ENCODE assay signal across 10 cellular contexts in genomic region chr2:217222511-217222910, GRCh38.
DNase-seq lines count a peak whose midpoint lies in the region; ATAC-seq and TF ChIP-seq lines count a peak whose summit lies in the region.
"Had no signal": no experiment of that assay in that cellular context is flagged by ENCODE, and none has a peak within 500 bp of the region (broad histone marks: within the 10 kb centered on the region; RNA-seq: fewer than 3 reads in every experiment).

No MANE protein-coding gene starts in this region.

- H3K36me3 ChIP-seq in transverse colon, result no peaks in the 10 kb centered on the region
- no peaks in the 10 kb centered on the region for H3K36me3 ChIP-seq in H7 (replicated peaks; ENCODE audit: control insufficient read depth, insufficient read depth, low read length)

- CTCF ChIA-PET in activated naive CD4-positive, alpha-beta T cell treated with anti-CD3 and anti-CD28 coated beads for 36 hours (lab: Charles Lee), result interaction anchor here (0.9 to 1.1 kb wide), 2 partner anchors 158 to 341 kb away, joined by 3 to 5 read pairs; no protein-coding TSS in a partner anchor

- H3K4me1 ChIP-seq in transverse colon, result peaks cover 0 to 23% (median 0%) of the 10 kb centered on the region in 4 donors

- no peak for TF ChIP-seq POLR2A in transverse colon (IDR thresholded peaks at IDR 0.05)

- no peaks in the 10 kb centered on the region for H3K27me3 ChIP-seq in transverse colon
- no peaks in the 10 kb centered on the region for H3K27me3 ChIP-seq in H7 (ENCODE audit: control insufficient read depth, insufficient read depth, low read length)

- H3K9me3 Mint-ChIP-seq in activated naive CD4-positive, alpha-beta T cell treated with anti-CD3 and anti-CD28 coated beads for 36 hours, result peaks cover 2% of the 10 kb centered on the region
- H3K9me3 Mint-ChIP-seq in stimulated activated naive B cell treated with anti-CD40 and anti-IgM and Interleukin-4, amounts not matched to agents 10 μg/mL and 1 μg/mL and 100 μg/mL, for 72 hours, result peaks cover 10 to 13% of the 10 kb centered on the region in 2 donors

- 62 to 72% methylated on average over 5 of the region's 5 CpGs for WGBS in transverse colon (ENCODE audit: low coverage in 1 of 2), 2 donors

- H3K27ac Mint-ChIP-seq in activated naive CD4-positive, alpha-beta T cell treated with anti-CD3 and anti-CD28 coated beads for 36 hours, result peak overlapping the region; percentile 54
- peak overlapping the region; percentile 44 for H3K27ac Mint-ChIP-seq in stimulated activated naive B cell treated with anti-CD40 and anti-IgM and Interleukin-4, amounts not matched to agents 10 μg/mL and 1 μg/mL and 100 μg/mL, for 72 hours

- peaks cover 34% of the 10 kb centered on the region for H3K27me3 Mint-ChIP-seq in activated naive CD4-positive, alpha-beta T cell treated with anti-CD3 and anti-CD28 coated beads for 36 hours (ENCODE audit: low read depth)
- H3K27me3 Mint-ChIP-seq in stimulated activated naive B cell treated with anti-CD40 and anti-IgM and Interleukin-4, amounts not matched to agents 10 μg/mL and 1 μg/mL and 100 μg/mL, for 72 hours, result peaks cover 41 to 47% of the 10 kb centered on the region in 2 donors

- no peaks in the 10 kb centered on the region for H3K36me3 Mint-ChIP-seq in activated naive CD4-positive, alpha-beta T cell treated with anti-CD3 and anti-CD28 coated beads for 36 hours (ENCODE audit: low read depth)
- H3K36me3 Mint-ChIP-seq in stimulated activated naive B cell treated with anti-CD40 and anti-IgM and Interleukin-4, amounts not matched to agents 10 μg/mL and 1 μg/mL and 100 μg/mL, for 72 hours, result peaks cover 0 to 6% of the 10 kb centered on the region in 2 donors

- no peak overlapping the region for H3K27ac ChIP-seq in transverse colon
- H3K27ac ChIP-seq: C4-2B had no signal

- no peak for TF ChIP-seq CTCF in transverse colon (IDR thresholded peaks at IDR 0.05)

- H3K4me3 Mint-ChIP-seq in activated naive CD4-positive, alpha-beta T cell treated with anti-CD3 and anti-CD28 coated beads for 36 hours, result peak overlapping the region; percentile 5
- H3K4me3 Mint-ChIP-seq in stimulated activated naive B cell treated with anti-CD40 and anti-IgM and Interleukin-4, amounts not matched to agents 10 μg/mL and 1 μg/mL and 100 μg/mL, for 72 hours, result peak overlapping the region in 1 of 2 donors; percentile 3

- DNase-seq in activated naive CD4-positive, alpha-beta T cell treated with anti-CD3 and anti-CD28 coated beads for 36 hours, result no peak
- DNase-seq in activated naive CD4-positive, alpha-beta T cell (lab: John Stamatoyannopoulos, UW), result no peak
- DNase-seq in SIG-M5 (lab: John Stamatoyannopoulos, UW), result peak; percentile 85
- DNase-seq in stimulated activated naive B cell treated with anti-CD40 and anti-IgM and Interleukin-4, amounts not matched to agents 10 μg/mL and 1 μg/mL and 100 μg/mL, for 72 hours, result peak; percentile 41
- no peak for DNase-seq in transverse colon
- DNase-seq in H7, result no peak
- no peak for DNase-seq in cortex of kidney (lab: John Stamatoyannopoulos, UW)

- H3K4me3 ChIP-seq in transverse colon (no peak overlapping the region), H7 (ENCODE audit: insufficient read depth, low read depth, low read length) (no peak overlapping the region)
- H3K4me3 ChIP-seq: lung had no signal

- ATAC-seq in HG03039 (IDR thresholded peaks at IDR 0.05; ENCODE audit: unreplicated experiment), result peak; percentile 26
- peak; percentile 55 to 63 for ATAC-seq in stimulated activated naive B cell treated with anti-CD40 and anti-IgM and Interleukin-4, amounts not matched to agents 10 μg/mL and 1 μg/mL and 100 μg/mL, for 72 hours (replicated peaks)

- no peaks in the 10 kb centered on the region for H3K9me3 ChIP-seq in transverse colon

- no peak for TF ChIP-seq EP300 in transverse colon (IDR thresholded peaks at IDR 0.05; ENCODE audit: low read depth)

- intact Hi-C loops in activated naive CD4-positive, alpha-beta T cell treated with anti-CD3 and anti-CD28 coated beads for 36 hours (cut with micrococcal nuclease), result loop anchor here (2.0 to 10.0 kb wide), 5 partner anchors 115 to 875 kb away; no protein-coding TSS in a partner anchor
- intact Hi-C loops in transverse colon (cut with DNase I; ENCODE audit: low total_unique reads), result no loop called here

- in situ Hi-C loops in transverse colon (cut with MboI; ENCODE audit: low pct_ligation_motif_present in 1 of 4, low pct_unique_long_range_greater_than_20kb in 1 of 4, low sequenced_read_pairs in 3 of 4), result no loop called here

- H3K4me1 Mint-ChIP-seq in activated naive CD4-positive, alpha-beta T cell treated with anti-CD3 and anti-CD28 coated beads for 36 hours (ENCODE audit: low read depth), result peaks cover 29% of the 10 kb centered on the region
- H3K4me1 Mint-ChIP-seq in stimulated activated naive B cell treated with anti-CD40 and anti-IgM and Interleukin-4, amounts not matched to agents 10 μg/mL and 1 μg/mL and 100 μg/mL, for 72 hours, result peaks cover 13 to 24% of the 10 kb centered on the region in 2 donors

Comparison
In these comparisons a context has a peak if more than half of its experiments do, and no peak if none do; other contexts are left out.
1. DNase-seq: peak in SIG-M5 (single experiment) and stimulated activated naive B cell treated with anti-CD40 and anti-IgM and Interleukin-4, amounts not matched to agents 10 μg/mL and 1 μg/mL and 100 μg/mL, for 72 hours (single experiment); none in activated naive CD4-positive, alpha-beta T cell treated with anti-CD3 and anti-CD28 coated beads for 36 hours (single experiment), activated naive CD4-positive, alpha-beta T cell (0 of 4), transverse colon (single experiment), H7 (single experiment) and cortex of kidney (single experiment).